Comparison of ENCODE assay signal across 8 cellular contexts in the genomic region with DNA sequence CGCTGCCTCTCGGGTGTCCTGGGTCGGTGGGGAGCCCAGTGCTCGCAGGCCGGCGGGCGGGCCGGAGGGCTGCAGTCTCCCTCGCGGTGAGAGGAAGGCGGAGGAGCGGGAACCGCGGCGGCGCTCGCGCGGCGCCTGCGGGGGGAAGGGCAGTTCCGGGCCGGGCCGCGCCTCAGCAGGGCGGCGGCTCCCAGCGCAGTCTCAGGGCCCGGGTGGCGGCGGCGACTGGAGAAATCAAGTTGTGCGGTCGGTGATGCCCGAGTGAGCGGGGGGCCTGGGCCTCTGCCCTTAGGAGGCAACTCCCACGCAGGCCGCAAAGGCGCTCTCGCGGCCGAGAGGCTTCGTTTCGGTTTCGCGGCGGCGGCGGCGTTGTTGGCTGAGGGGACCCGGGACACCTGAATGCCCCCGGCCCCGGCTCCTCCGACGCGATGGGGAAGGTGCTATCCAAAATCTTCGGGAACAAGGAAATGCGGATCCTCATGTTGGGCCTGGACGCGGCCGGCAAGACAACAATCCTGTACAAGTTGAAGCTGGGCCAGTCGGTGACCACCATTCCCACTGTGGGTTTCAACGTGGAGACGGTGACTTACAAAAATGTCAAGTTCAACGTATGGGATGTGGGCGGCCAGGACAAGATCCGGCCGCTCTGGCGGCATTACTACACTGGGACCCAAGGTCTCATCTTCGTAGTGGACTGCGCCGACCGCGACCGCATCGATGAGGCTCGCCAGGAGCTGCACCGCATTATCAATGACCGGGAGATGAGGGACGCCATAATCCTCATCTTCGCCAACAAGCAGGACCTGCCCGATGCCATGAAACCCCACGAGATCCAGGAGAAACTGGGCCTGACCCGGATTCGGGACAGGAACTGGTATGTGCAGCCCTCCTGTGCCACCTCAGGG. TPM values are rescaled to one million over a fixed set of nuclear protein-coding genes. Genes with fewer than 3 reads are reported as not detected.
DNase-seq lines count a peak whose midpoint lies in the region; ATAC-seq and TF ChIP-seq lines count a peak whose summit lies in the region.

No MANE protein-coding gene starts in this region.

- H2BK12ac ChIP-seq in trophoblast cell (ENCODE audit: low read length) = peak overlapping the region; percentile 90

- H3K9me3 Mint-ChIP-seq in glutamatergic neuron (ENCODE audit: unreplicated experiment) = peaks cover 10% of the 10 kb centered on the region

- POLR2A ChIA-PET in PC-3 (lab: Charles Lee; ENCODE audit: unreplicated experiment) = interaction anchor here (1.1 kb wide), 1 partner anchor 110 kb away, joined by 4 read pairs; no protein-coding TSS in a partner anchor

- H3K4me3 ChIP-seq in PC-3 (ENCODE audit: low read length) = peak overlapping the region; percentile 91
- H3K4me3 ChIP-seq in trophoblast cell (ENCODE audit: low read depth, low read length) = peak overlapping the region; percentile 97

- H3K23ac ChIP-seq in trophoblast cell (ENCODE audit: low read length) = no peak overlapping the region

- WGBS in trophoblast cell (ENCODE audit: extremely low coverage, insufficient coverage, insufficient read length) = no CpG with 5 or more reads among the region's 85 CpGs

- H3K14ac ChIP-seq in trophoblast cell (ENCODE audit: low read length) = peak overlapping the region; percentile 95

- H3K79me1 ChIP-seq in trophoblast cell (ENCODE audit: low read length) = peaks cover 18% of the 10 kb centered on the region

- peaks cover 24% of the 10 kb centered on the region for H3K4me1 Mint-ChIP-seq in glutamatergic neuron (ENCODE audit: low read depth, unreplicated experiment)

- TSS peak; percentile 60 for BruUV-seq in PC-3 (replicated peaks; lab: Mats Ljungman, UMichigan)

- no peaks in the 10 kb centered on the region for H3K27me3 ChIP-seq in PC-3 (ENCODE audit: low read length)
- H3K27me3 ChIP-seq in trophoblast cell (ENCODE audit: insufficient read depth, low read length) = no peaks in the 10 kb centered on the region

- H3K9me3 ChIP-seq in PC-3 (ENCODE audit: low read length) = no peaks in the 10 kb centered on the region
- no peaks in the 10 kb centered on the region for H3K9me3 ChIP-seq in trophoblast cell (ENCODE audit: insufficient read depth, low read depth, low read length)

- H3K27ac ChIP-seq in PC-3 (ENCODE audit: low read length) = peak overlapping the region; percentile 94
- peak overlapping the region; percentile 99 for H3K27ac ChIP-seq in trophoblast cell (ENCODE audit: low read depth, low read length)

- peaks cover 7% of the 10 kb centered on the region for H3F3A ChIP-seq in PC-3 (ENCODE audit: low read length, unreplicated experiment)

- peak overlapping the region; percentile 100 for H4K8ac ChIP-seq in trophoblast cell (ENCODE audit: low read depth, low read length)

- peak; percentile 41 for DNase-seq in NOMO-1 treated with DMSO at 0.1 percent for 48 hours (lab: John Stamatoyannopoulos, UW; ENCODE audit: unreplicated experiment)
- DNase-seq in NOMO-1 treated with dmso at 0.1 percent for 144 hours (lab: John Stamatoyannopoulos, UW; ENCODE audit: unreplicated experiment) = no peak
- peak; percentile 36 for DNase-seq in PC-3
- DNase-seq in activated effector memory CD4-positive, alpha-beta T cell treated with anti-CD3 and anti-CD28 coated beads, Interleukin-2, amount 50 U/mL, for 16 hours = peak; percentile 92
- DNase-seq in glutamatergic neuron = peak; percentile 30
- peak; percentile 35 to 48 for DNase-seq in trophoblast cell
- peak; percentile 62 for DNase-seq in ureter (ENCODE audit: low spot score)

- H3K36me3 ChIP-seq in PC-3 (ENCODE audit: low read depth, low read length) = peaks cover 35% of the 10 kb centered on the region
- peaks cover 5 to 8% of the 10 kb centered on the region in 2 experiments for H3K36me3 ChIP-seq in trophoblast cell (ENCODE audit: control insufficient read depth in 1 of 2, insufficient read depth in 2 of 2, low read length in 2 of 2)

- peaks cover 51% of the 10 kb centered on the region for H4K20me1 ChIP-seq in PC-3 (ENCODE audit: low read length)

- H4K91ac ChIP-seq in trophoblast cell (ENCODE audit: low read depth, low read length) = peak overlapping the region; percentile 99

- H2BK120ac ChIP-seq in trophoblast cell (ENCODE audit: insufficient read depth, low read length, poor library complexity) = peak overlapping the region; percentile 100

- peak overlapping the region; percentile 100 for H3K4ac ChIP-seq in trophoblast cell (ENCODE audit: low read depth, low read length)

- peak overlapping the region; percentile 98 for H4K12ac ChIP-seq in trophoblast cell (ENCODE audit: low read depth, low read length)

- peaks cover 30% of the 10 kb centered on the region for H3K4me1 ChIP-seq in PC-3 (ENCODE audit: insufficient read depth, low read length)
- peaks cover 0 to 3% of the 10 kb centered on the region in 2 experiments for H3K4me1 ChIP-seq in trophoblast cell (ENCODE audit: control insufficient read depth in 1 of 2, insufficient read depth in 2 of 2, low read length in 2 of 2)

- peak overlapping the region; percentile 91 for H3K4me2 ChIP-seq in PC-3 (ENCODE audit: low read length)
- H3K4me2 ChIP-seq in trophoblast cell (ENCODE audit: low read length) = peak overlapping the region; percentile 46

- CTCF ChIA-PET in PC-3 (lab: Charles Lee) = interaction anchor here (0.6 to 1.4 kb wide), 3 partner anchors 110 to 145 kb away, joined by 3 to 5 read pairs (median 3); no protein-coding TSS in a partner anchor

- peak overlapping the region; percentile 100 for H2AK5ac ChIP-seq in trophoblast cell (ENCODE audit: low read length)

- H3K36me3 Mint-ChIP-seq in glutamatergic neuron (ENCODE audit: unreplicated experiment) = no peaks in the 10 kb centered on the region

- H3K27ac Mint-ChIP-seq in glutamatergic neuron (ENCODE audit: unreplicated experiment) = peak overlapping the region; percentile 100

- H3K27me3 Mint-ChIP-seq in glutamatergic neuron (ENCODE audit: unreplicated experiment) = peaks cover 7% of the 10 kb centered on the region

- intact Hi-C loops in PC-3 (cut with micrococcal nuclease) = loop anchor here (2.0 kb wide), 2 partner anchors 15 to 53 kb away; no protein-coding TSS in a partner anchor

- peak overlapping the region; percentile 100 for H3K9ac ChIP-seq in PC-3 (ENCODE audit: low read length)
- peak overlapping the region; percentile 100 for H3K9ac ChIP-seq in trophoblast cell (ENCODE audit: low read length)

- peak overlapping the region; percentile 60 for H2AFZ ChIP-seq in PC-3 (ENCODE audit: low read length)
- H2AFZ ChIP-seq in trophoblast cell (ENCODE audit: insufficient read depth, low read length, poor library complexity) = peak overlapping the region; percentile 88

- TF ChIP-seq CTCF in PC-3 (conservative IDR thresholded peaks at IDR 0.05; ENCODE audit: low read depth, low read length) (no peak), glutamatergic neuron (IDR thresholded peaks at IDR 0.05; ENCODE audit: partially characterized antibody, unreplicated experiment) (no peak)

- H3K4me3 Mint-ChIP-seq in glutamatergic neuron (ENCODE audit: unreplicated experiment) = peak overlapping the region; percentile 98

- H3K18ac ChIP-seq in trophoblast cell (ENCODE audit: low read length) = peak overlapping the region; percentile 100

- ATAC-seq in HG02981 (IDR thresholded peaks at IDR 0.05; ENCODE audit: unreplicated experiment) (peak; percentile 37), PC-3 (peak; percentile 43)

- H3K9me2 ChIP-seq in PC-3 (replicated peaks; ENCODE audit: low read length) = no peaks in the 10 kb centered on the region

- H3K79me2 ChIP-seq in PC-3 (ENCODE audit: low read length) (peaks cover 69% of the 10 kb centered on the region), trophoblast cell (ENCODE audit: control insufficient read depth, insufficient read depth, low read length, poor library complexity) (peaks cover 17% of the 10 kb centered on the region)

- H2BK5ac ChIP-seq in trophoblast cell (ENCODE audit: low read depth, low read length, poor library complexity) = peak overlapping the region; percentile 99

RNA-seq across cellular contexts. Expression of a gene that starts 0.7 kb away (rescaled TPM):
- total RNA-seq in PC-3 (2014; rRNA removed) = 86.4 and 107 TPM in 2 replicates
- 38.8 TPM for total RNA-seq in glutamatergic neuron (ENCODE audit: unreplicated experiment)
- 153 and 154 TPM in 2 replicates for polyA plus RNA-seq in trophoblast cell (2013)
- 75.5 TPM for total RNA-seq in ureter

RNA-seq across cellular contexts. Expression of a gene that starts 41.0 kb away (rescaled TPM):
- total RNA-seq in PC-3 (2014; rRNA removed) (52.9 and 54.0 TPM in 2 replicates), glutamatergic neuron (ENCODE audit: unreplicated experiment) (78.8 TPM), ureter (108 TPM)
- polyA plus RNA-seq in trophoblast cell (2013) = 80.7 and 81.7 TPM in 2 replicates
